Comparison of ENCODE assay signal across 20 cellular contexts in the genomic region with DNA sequence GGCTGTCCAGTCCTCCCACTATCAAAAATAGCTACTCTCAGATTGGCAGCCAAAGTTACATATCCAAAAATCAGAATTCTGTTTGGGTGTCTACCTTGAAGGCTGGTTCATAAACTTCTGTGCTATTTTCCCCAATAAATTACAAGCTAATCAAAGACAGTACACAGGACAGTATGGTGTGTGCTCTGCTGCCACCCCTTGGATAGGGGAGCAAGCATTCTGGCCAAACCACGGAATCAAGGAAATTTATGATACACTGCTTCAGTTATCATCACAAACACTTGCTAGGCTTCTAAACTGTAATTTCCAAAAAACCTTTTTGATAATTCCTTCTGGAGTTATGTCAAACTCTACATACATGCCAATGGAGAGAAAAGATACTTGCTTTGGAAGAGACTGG. TPM values are rescaled to one million over a fixed set of nuclear protein-coding genes. Genes with fewer than 3 reads are reported as not detected.
A peak's percentile ranks its signal among the peaks of the same experiment; 100 is the strongest.
DNase-seq lines count a peak whose midpoint lies in the region; ATAC-seq and TF ChIP-seq lines count a peak whose summit lies in the region.
"Had no signal": no experiment of that assay in that cellular context is flagged by ENCODE, and none has a peak within 500 bp of the region (broad histone marks: within the 10 kb centered on the region; RNA-seq: fewer than 3 reads in every experiment).

No MANE protein-coding gene starts in this region.

- peaks cover 56% of the 10 kb centered on the region for H3K4me1 Mint-ChIP-seq in activated T-cell treated with anti-CD3 and anti-CD28 coated beads, Interleukin-2, amount 50 U/mL, for 72 hours (ENCODE audit: low read depth)
- H3K4me1 Mint-ChIP-seq in progenitor cell of endocrine pancreas (ENCODE audit: low read depth): peaks cover 21% of the 10 kb centered on the region

- H3K4me3 ChIP-seq in OCI-LY7 (ENCODE audit: low read depth, low read length, poor library complexity, severe bottlenecking): no peak overlapping the region
- no peak overlapping the region for H3K4me3 ChIP-seq in choroid plexus epithelial cell (ENCODE audit: low read depth, low read length)
- H3K4me3 ChIP-seq: PC-9, SJSA1, upper lobe of left lung had no signal

- DNase-seq in activated T-cell treated with anti-CD3 and anti-CD28 coated beads, Interleukin-2, amount 50 U/mL, for 72 hours: no peak
- no peak for DNase-seq in activated T-cell treated with anti-CD3 and anti-CD28 coated beads, Interleukin-2, amount 50 U/mL, for 1 hour
- DNase-seq in OCI-LY7 (ENCODE audit: low spot score) (no peak), choroid plexus epithelial cell (ENCODE audit: low read depth) (no peak), progenitor cell of endocrine pancreas (ENCODE audit: low spot score, unreplicated experiment) (no peak), dermis blood vessel endothelial cell (no peak)
- DNase-seq: activated CD4-positive, alpha-beta T cell treated with anti-CD3 and anti-CD28 coated beads for 1 hour; erythroblast; left colon; NCI-H1436 treated with DMSO at 0.1 percent for 48 hours; NCI-H748 treated with DMSO at 0.1 percent for 48 hours; stimulated activated CD4-positive, alpha-beta T cell treated with anti-CD3 and anti-CD28 coated beads, Interleukin-15, amount 100 ng/mL, for 24 hours; stimulated activated naive CD4-positive, alpha-beta T cell treated with Interleukin-2 at 50 U/mL for 16 hours; upper lobe of left lung had no signal

- peak overlapping the region; percentile 35 for H3K27ac Mint-ChIP-seq in activated T-cell treated with anti-CD3 and anti-CD28 coated beads, Interleukin-2, amount 50 U/mL, for 72 hours
- peak overlapping the region; percentile 67 for H3K27ac Mint-ChIP-seq in progenitor cell of endocrine pancreas
- H3K27ac Mint-ChIP-seq: activated naive CD4-positive, alpha-beta T cell treated with anti-CD3 and anti-CD28 coated beads, Interleukin-2, amount 50 U/mL, for 24 hours; T-helper 2 cell treated with Interferon-gamma antibody and Interleukin-4, amounts not matched to agents 5 μg/mL and 100 μg/mL, for 36 hours had no signal

- CTCF ChIA-PET in OCI-LY7 (lab: Charles Lee; ENCODE audit: unreplicated experiment): interaction anchor here (1.0 kb wide), 1 partner anchor 16 kb away, joined by 3 read pairs; the partner anchor contains the start of gene ETF1

- no peak overlapping the region for H3K27ac ChIP-seq in OCI-LY7 (ENCODE audit: low read depth, low read length, poor library complexity, severe bottlenecking)
- H3K27ac ChIP-seq: PC-9, SJSA1 had no signal

- no peak for ATAC-seq in activated T-cell treated with anti-CD3 and anti-CD28 coated beads, Interleukin-2, amount 50 U/mL, for 72 hours (replicated peaks in 1 of 2)
- no peak for ATAC-seq in HG02588 (IDR thresholded peaks at IDR 0.05; ENCODE audit: unreplicated experiment)
- no peak for ATAC-seq in HG03280 (IDR thresholded peaks at IDR 0.05; ENCODE audit: unreplicated experiment)
- ATAC-seq: left colon had no signal

- H3K9me2 ChIP-seq in OCI-LY7 (ENCODE audit: insufficient read depth, low read length): no peaks in the 10 kb centered on the region

- no TSS peak for BruUV-seq in OCI-LY7 (replicated peaks; lab: Mats Ljungman, UMichigan)

- H3K9me3 Mint-ChIP-seq in activated T-cell treated with anti-CD3 and anti-CD28 coated beads, Interleukin-2, amount 50 U/mL, for 72 hours: no peaks in the 10 kb centered on the region
- H3K9me3 Mint-ChIP-seq in progenitor cell of endocrine pancreas (ENCODE audit: low read depth): no peaks in the 10 kb centered on the region
- H3K9me3 Mint-ChIP-seq: activated naive CD4-positive, alpha-beta T cell treated with anti-CD3 and anti-CD28 coated beads, Interleukin-2, amount 50 U/mL, for 24 hours; T-helper 2 cell treated with Interferon-gamma antibody and Interleukin-4, amounts not matched to agents 5 μg/mL and 100 μg/mL, for 36 hours had no signal

- H3K27me3 Mint-ChIP-seq in activated T-cell treated with anti-CD3 and anti-CD28 coated beads, Interleukin-2, amount 50 U/mL, for 72 hours (ENCODE audit: low read depth): no peaks in the 10 kb centered on the region
- H3K27me3 Mint-ChIP-seq in progenitor cell of endocrine pancreas: no peaks in the 10 kb centered on the region
- H3K27me3 Mint-ChIP-seq: activated naive CD4-positive, alpha-beta T cell treated with anti-CD3 and anti-CD28 coated beads, Interleukin-2, amount 50 U/mL, for 24 hours had no signal

- POLR2A ChIA-PET in OCI-LY7 (lab: Charles Lee): interaction anchor here (0.5 to 0.9 kb wide), 3 partner anchors 15 to 610 kb away, joined by 3 to 6 read pairs (median 5); no protein-coding TSS in a partner anchor

- peaks cover 0 to 20% of the 10 kb centered on the region in 2 donors for H3K36me3 Mint-ChIP-seq in activated T-cell treated with anti-CD3 and anti-CD28 coated beads, Interleukin-2, amount 50 U/mL, for 72 hours (ENCODE audit: insufficient read depth in 2 of 2)
- H3K36me3 Mint-ChIP-seq in progenitor cell of endocrine pancreas (ENCODE audit: insufficient read depth): peaks cover 5% of the 10 kb centered on the region

- peaks cover 16% of the 10 kb centered on the region for H4K20me1 ChIP-seq in OCI-LY7 (ENCODE audit: insufficient read depth, low read length)

- H2AFZ ChIP-seq in OCI-LY7 (ENCODE audit: low read length): no peak overlapping the region
- H2AFZ ChIP-seq: PC-9 had no signal

- H3K36me3 ChIP-seq in OCI-LY7 (ENCODE audit: insufficient read depth, low read length): peaks cover 92% of the 10 kb centered on the region

- no peaks in the 10 kb centered on the region for H3K9me3 ChIP-seq in OCI-LY7 (ENCODE audit: low read length)
- H3K9me3 ChIP-seq: SJSA1, upper lobe of left lung had no signal

- no peaks in the 10 kb centered on the region for H3K4me1 ChIP-seq in OCI-LY7 (ENCODE audit: insufficient read depth, low read length, poor library complexity, severe bottlenecking)

- TF ChIP-seq CTCF in OCI-LY7 (conservative IDR thresholded peaks at IDR 0.05; ENCODE audit: low read length) (0 out of 2 replicates have a peak, but pooled peaks have one; percentile 17), choroid plexus epithelial cell (conservative IDR thresholded peaks at IDR 0.05; ENCODE audit: low read depth, low read length) (peak; percentile 28), progenitor cell of endocrine pancreas (IDR thresholded peaks at IDR 0.05; ENCODE audit: unreplicated experiment) (no peak)

- intact Hi-C loops in OCI-LY7 (cut with micrococcal nuclease; ENCODE audit: unreplicated experiment): no loop called here

- no peak overlapping the region for H3K4me3 Mint-ChIP-seq in activated T-cell treated with anti-CD3 and anti-CD28 coated beads, Interleukin-2, amount 50 U/mL, for 72 hours
- H3K4me3 Mint-ChIP-seq in progenitor cell of endocrine pancreas (ENCODE audit: low read depth): no peak overlapping the region
- H3K4me3 Mint-ChIP-seq: activated naive CD4-positive, alpha-beta T cell treated with anti-CD3 and anti-CD28 coated beads, Interleukin-2, amount 50 U/mL, for 24 hours; T-helper 2 cell treated with Interferon-gamma antibody and Interleukin-4, amounts not matched to agents 5 μg/mL and 100 μg/mL, for 36 hours had no signal

- H3K79me2 ChIP-seq in OCI-LY7 (ENCODE audit: insufficient read depth, low read depth, low read length): peaks cover 97% of the 10 kb centered on the region

- H3K4me2 ChIP-seq in OCI-LY7 (ENCODE audit: low read length): no peak overlapping the region

RNA-seq across cellular contexts. Expression of gene ETF1, which starts 15.9 kb away (rescaled TPM):
- total RNA-seq in activated T-cell treated with anti-CD3 and anti-CD28 coated beads, Interleukin-2, amount 50 U/mL, for 72 hours: 100 to 1,000 TPM; 106 to 111 TPM
- total RNA-seq in OCI-LY7 (2014; rRNA removed; shearing (Covaris generic)): 66.7 and 76.0 TPM in 2 replicates
- total RNA-seq in OCI-LY7 (2022) (116 and 123 TPM in 2 replicates), progenitor cell of endocrine pancreas (73.1 and 77.6 TPM in 2 replicates), dermis blood vessel endothelial cell (102 and 129 TPM in 2 replicates)

RNA-seq across cellular contexts. Expression of gene HSPA9, which starts 48.0 kb away (rescaled TPM):
- total RNA-seq in activated T-cell treated with anti-CD3 and anti-CD28 coated beads, Interleukin-2, amount 50 U/mL, for 72 hours: 100 to 1,000 TPM; 448 to 505 TPM
- total RNA-seq in OCI-LY7 (2014; rRNA removed; shearing (Covaris generic)): 290 and 326 TPM in 2 replicates
- total RNA-seq in OCI-LY7 (2022) (314 and 362 TPM in 2 replicates), progenitor cell of endocrine pancreas (174 and 185 TPM in 2 replicates), dermis blood vessel endothelial cell (239 and 281 TPM in 2 replicates)
